ENCODE assay signal across 8 cellular contexts in the genomic region with DNA sequence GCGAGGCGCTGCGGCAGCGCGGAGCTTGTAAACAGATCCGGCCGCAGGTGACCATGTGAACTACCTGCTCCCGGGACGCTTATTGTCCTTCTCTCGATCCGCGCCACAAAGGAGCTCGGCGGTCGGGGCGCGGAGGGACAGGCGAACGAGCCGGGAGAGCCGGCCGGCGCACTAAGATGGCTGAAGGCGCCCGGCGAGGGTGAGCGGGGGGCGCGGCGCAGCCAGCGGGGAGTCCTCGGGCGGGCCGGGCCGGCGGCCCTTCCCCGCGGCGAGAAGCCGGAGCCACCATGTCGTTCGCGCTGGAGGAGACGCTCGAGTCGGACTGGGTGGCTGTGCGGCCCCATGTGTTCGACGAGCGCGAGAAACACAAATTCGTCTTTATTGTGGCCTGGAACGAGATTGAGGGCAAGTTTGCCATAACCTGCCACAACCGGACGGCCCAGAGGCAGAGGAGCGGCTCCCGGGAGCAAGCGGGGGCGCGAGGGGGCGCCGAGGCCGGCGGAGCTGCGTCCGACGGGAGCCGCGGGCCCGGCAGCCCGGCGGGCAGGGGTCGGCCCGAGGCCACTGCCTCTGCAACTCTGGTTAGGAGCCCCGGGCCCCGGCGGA. TPM values are rescaled to one million over a fixed set of nuclear protein-coding genes. Genes with fewer than 3 reads are reported as not detected.
DNase-seq lines count a peak whose midpoint lies in the region; ATAC-seq and TF ChIP-seq lines count a peak whose summit lies in the region.

No MANE protein-coding gene starts in this region.

- RAD21 ChIA-PET in HCT116 (lab: Charles Lee; ENCODE audit: low non-redundant PET in 1 of 2, low total read pairs in 2 of 2, uncharacterized antibody in 2 of 2, unreplicated experiment in 2 of 2): no interaction called here

- H3K79me2 ChIP-seq in HCT116 (ENCODE audit: insufficient read depth, low read length): peaks cover 48% of the 10 kb centered on the region

- 0 out of 2 replicates have a peak, but pooled peaks cover 3% of the 10 kb centered on the region for H4K20me1 ChIP-seq in HCT116 (ENCODE audit: insufficient read depth)

- POLR2A ChIA-PET in HCT116 (lab: Charles Lee): no interaction called here

- DNase-seq in NCI-H1092 treated with DMSO at 0.1 percent for 48 hours (lab: John Stamatoyannopoulos, UW) (peak; percentile 8), NCI-H1092 (lab: John Stamatoyannopoulos, UW) (no peak), HCT116 (ENCODE audit: low read depth, low spot score) (no peak), NAMALWA (ENCODE audit: low spot score) (peak; percentile 26), foreskin fibroblast (peak in 1 of 2 donors; percentile 60), neuronal stem cell (ENCODE audit: low spot score) (peak; percentile 51), GDM1 (lab: John Stamatoyannopoulos, UW) (no peak)

- TF ChIP-seq POLR2A in HCT116 (IDR thresholded peaks at IDR 0.05; ENCODE audit: borderline replicate concordance, extremely low read depth, insufficient read depth, insufficient read length): no peak

- peak overlapping the region; percentile 96 for H3K23ac ChIP-seq in neuronal stem cell (ENCODE audit: low read depth, low read length, poor library complexity)

- peaks cover 11% of the 10 kb centered on the region for H3K79me1 ChIP-seq in neuronal stem cell (ENCODE audit: low read depth, low read length)

- H4K91ac ChIP-seq in neuronal stem cell (ENCODE audit: low read depth, low read length, poor library complexity): no peak overlapping the region

- H2BK120ac ChIP-seq in neuronal stem cell (ENCODE audit: low read depth, low read length): no peak overlapping the region

- no CpG with 5 or more reads among the region's 77 CpGs for WGBS in neuronal stem cell (ENCODE audit: extremely low coverage in 2 of 2, insufficient read length in 2 of 2, insufficient replicate concordance in 1 of 2), 2 donors

- H3K36me3 ChIP-seq in HCT116 (ENCODE audit: control insufficient read depth in 1 of 2, insufficient read depth in 2 of 2, low read length in 2 of 2) (no peaks in the 10 kb centered on the region), neuronal stem cell (replicated peaks in 1 of 2; ENCODE audit: control insufficient read depth in 2 of 2, insufficient read depth in 2 of 2, low read length in 2 of 2) (no peaks in the 10 kb centered on the region)

- H2BK12ac ChIP-seq in neuronal stem cell (ENCODE audit: low read length): no peak overlapping the region

- H3K4me1 Mint-ChIP-seq in activated T-helper 17 cell treated with anti-CD3 and anti-CD28 coated beads, Interleukin-2, amount 50 U/mL, for 72 hours: peaks cover 13% of the 10 kb centered on the region

- H3K36me3 Mint-ChIP-seq in activated T-helper 17 cell treated with anti-CD3 and anti-CD28 coated beads, Interleukin-2, amount 50 U/mL, for 72 hours (ENCODE audit: low read depth): peaks cover 30% of the 10 kb centered on the region

- H4K8ac ChIP-seq in neuronal stem cell (ENCODE audit: low read depth, low read length): peak overlapping the region; percentile 65

- peak overlapping the region; percentile 81 for H2AK5ac ChIP-seq in neuronal stem cell (ENCODE audit: low read depth, low read length)

- no peak overlapping the region for H2BK5ac ChIP-seq in neuronal stem cell (ENCODE audit: low read length)

- peak overlapping the region; percentile 86 for H3K4me3 Mint-ChIP-seq in activated T-helper 17 cell treated with anti-CD3 and anti-CD28 coated beads, Interleukin-2, amount 50 U/mL, for 72 hours

- H2AFZ ChIP-seq in HCT116 (ENCODE audit: low read depth, low read length, poor library complexity, severe bottlenecking): no peak overlapping the region
- peak overlapping the region; percentile 92 for H2AFZ ChIP-seq in neuronal stem cell (ENCODE audit: low read length)

- peak; percentile 43 for ATAC-seq in HCT116
- ATAC-seq in activated T-helper 17 cell treated with anti-CD3 and anti-CD28 coated beads, Interleukin-2, amount 50 U/mL, for 72 hours (replicated peaks): peak; percentile 10

- H3K4me3 ChIP-seq in HCT116 (replicated peaks in 1 of 2; ENCODE audit: low read depth in 1 of 2, low read length in 2 of 2) (peak overlapping the region; percentile 76 to 81), foreskin fibroblast (ENCODE audit: low read depth in 1 of 2, low read length in 2 of 2) (peak overlapping the region; percentile 56 to 92), neuronal stem cell (ENCODE audit: low read length in 2 of 2) (peak overlapping the region; percentile 67 to 81)

- H3K9me2 ChIP-seq in HCT116 (ENCODE audit: insufficient read depth): no peaks in the 10 kb centered on the region

- no TSS peak for BruUV-seq in HCT116 (replicated peaks; lab: Mats Ljungman, UMichigan)

- H3K9me3 ChIP-seq in HCT116 (ENCODE audit: control insufficient read depth in 1 of 2, insufficient read depth in 1 of 2, low read depth in 1 of 2, low read length in 2 of 2) (no peaks in the 10 kb centered on the region), neuronal stem cell (replicated peaks in 1 of 2; ENCODE audit: control insufficient read depth in 2 of 2, insufficient read depth in 1 of 2, low read depth in 1 of 2, low read length in 2 of 2) (no peaks in the 10 kb centered on the region)

- H3K27ac ChIP-seq in HCT116 (ENCODE audit: low read depth, low read length): peak overlapping the region; percentile 77
- H3K27ac ChIP-seq in neuronal stem cell (replicated peaks; ENCODE audit: low read length): no peak overlapping the region

- H3K9ac ChIP-seq in HCT116 (ENCODE audit: low read length): peak overlapping the region; percentile 80
- H3K9ac ChIP-seq in neuronal stem cell (ENCODE audit: low read depth, low read length, poor library complexity): peak overlapping the region; percentile 96

- peak overlapping the region; percentile 94 for H3K18ac ChIP-seq in neuronal stem cell (ENCODE audit: low read length)

- no peak for TF ChIP-seq RAD21 in HCT116 (IDR thresholded peaks at IDR 0.05; ENCODE audit: low read depth)

- no peak overlapping the region for H3K27ac Mint-ChIP-seq in activated T-helper 17 cell treated with anti-CD3 and anti-CD28 coated beads, Interleukin-2, amount 50 U/mL, for 72 hours

- TF ChIP-seq CTCF in HCT116 (IDR thresholded peaks at IDR 0.05 in 2 of 3, conservative IDR thresholded peaks at IDR 0.05 in 1 of 3; ENCODE audit: borderline replicate concordance in 1 of 3, insufficient read depth in 1 of 3, low read depth in 2 of 3, low read length in 2 of 3) (no peak), foreskin fibroblast (IDR thresholded peaks at IDR 0.05; ENCODE audit: low read depth, low read length) (no peak)

- H3K27me3 ChIP-seq in HCT116 (ENCODE audit: insufficient read depth, low read length) (no peaks in the 10 kb centered on the region), neuronal stem cell (ENCODE audit: control insufficient read depth in 3 of 3, insufficient read depth in 3 of 3, low read depth in 1 of 3, low read length in 3 of 3) (peaks cover 0 to 3% (median 0%) of the 10 kb centered on the region in 3 experiments)

- peaks cover 6 to 18% of the 10 kb centered on the region in 2 experiments; a peak in 3 of 4 replicates for H3K4me1 ChIP-seq in HCT116 (ENCODE audit: control insufficient read depth in 1 of 2, insufficient read depth in 2 of 2, low read length in 2 of 2)
- no peaks in the 10 kb centered on the region for H3K4me1 ChIP-seq in neuronal stem cell (ENCODE audit: control insufficient read depth in 2 of 2, insufficient read depth in 1 of 2, low read depth in 1 of 2, low read length in 2 of 2)

- CTCF ChIA-PET in HCT116 (lab: Charles Lee): no interaction called here

- no peaks in the 10 kb centered on the region for H3K9me3 Mint-ChIP-seq in activated T-helper 17 cell treated with anti-CD3 and anti-CD28 coated beads, Interleukin-2, amount 50 U/mL, for 72 hours

- H2BK15ac ChIP-seq in neuronal stem cell (ENCODE audit: low read length): peak overlapping the region; percentile 30

- H3K14ac ChIP-seq in neuronal stem cell (ENCODE audit: low read length): peak overlapping the region; percentile 71

- intact Hi-C loops in HCT116 (cut with micrococcal nuclease): loop anchor here (10.0 kb wide), 1 partner anchor 92 kb away; no protein-coding TSS in a partner anchor

- no peaks in the 10 kb centered on the region for H3K27me3 Mint-ChIP-seq in activated T-helper 17 cell treated with anti-CD3 and anti-CD28 coated beads, Interleukin-2, amount 50 U/mL, for 72 hours

- peak overlapping the region; percentile 76 for H3K4ac ChIP-seq in neuronal stem cell (ENCODE audit: low read length)

- H3K4me2 ChIP-seq in HCT116 (ENCODE audit: low read length) (peak overlapping the region; percentile 92), neuronal stem cell (ENCODE audit: insufficient read depth, low read length, poor library complexity, severe bottlenecking) (peak overlapping the region; percentile 89)

TF ChIP-seq in HCT116, 20 proteins besides CTCF, POLR2A, EP300 and RAD21:
- TF ChIP-seq CEBPB (IDR thresholded peaks at IDR 0.05; ENCODE audit: low read depth) (no peak), YY1 (IDR thresholded peaks at IDR 0.05; ENCODE audit: extremely low read depth, insufficient replicate concordance, low read depth, low read length) (no peak), FOSL1 (IDR thresholded peaks at IDR 0.05; ENCODE audit: low read depth) (no peak), ZFX (IDR thresholded peaks at IDR 0.05) (peak; percentile 66), ATF3 (IDR thresholded peaks at IDR 0.05) (no peak)

RNA-seq across cellular contexts. Expression of gene JMY, which starts 0.5 kb away (rescaled TPM):
- total RNA-seq in HCT116 (2021; ENCODE audit: unreplicated experiment): 15.6 TPM
- 4.0 and 4.4 TPM in 2 replicates for polyA plus RNA-seq in HCT116 (2012)
- total RNA-seq in activated T-helper 17 cell treated with anti-CD3 and anti-CD28 coated beads, Interleukin-2, amount 50 U/mL, for 72 hours: 10 to 100 TPM; 11.2 to 13.9 TPM
- 4.2 TPM for polyA plus RNA-seq in neuronal stem cell (2013, experiment 1 of 2)
- 4.4 TPM for polyA plus RNA-seq in neuronal stem cell (2013, experiment 2 of 2)

Comparison
In these comparisons a context has a peak if more than half of its experiments do, and no peak if none do; other contexts are left out.
1. DNase-seq: peak in NCI-H1092 treated with DMSO at 0.1 percent for 48 hours (single experiment), NAMALWA (single experiment) and neuronal stem cell (single experiment); none in NCI-H1092 (single experiment), HCT116 (single experiment) and GDM1 (single experiment).
2. Peak in every context shown above with its lines, with median percentiles within 50 percentile points of each other: H3K4me3 ChIP-seq.